In the genomic region with DNA sequence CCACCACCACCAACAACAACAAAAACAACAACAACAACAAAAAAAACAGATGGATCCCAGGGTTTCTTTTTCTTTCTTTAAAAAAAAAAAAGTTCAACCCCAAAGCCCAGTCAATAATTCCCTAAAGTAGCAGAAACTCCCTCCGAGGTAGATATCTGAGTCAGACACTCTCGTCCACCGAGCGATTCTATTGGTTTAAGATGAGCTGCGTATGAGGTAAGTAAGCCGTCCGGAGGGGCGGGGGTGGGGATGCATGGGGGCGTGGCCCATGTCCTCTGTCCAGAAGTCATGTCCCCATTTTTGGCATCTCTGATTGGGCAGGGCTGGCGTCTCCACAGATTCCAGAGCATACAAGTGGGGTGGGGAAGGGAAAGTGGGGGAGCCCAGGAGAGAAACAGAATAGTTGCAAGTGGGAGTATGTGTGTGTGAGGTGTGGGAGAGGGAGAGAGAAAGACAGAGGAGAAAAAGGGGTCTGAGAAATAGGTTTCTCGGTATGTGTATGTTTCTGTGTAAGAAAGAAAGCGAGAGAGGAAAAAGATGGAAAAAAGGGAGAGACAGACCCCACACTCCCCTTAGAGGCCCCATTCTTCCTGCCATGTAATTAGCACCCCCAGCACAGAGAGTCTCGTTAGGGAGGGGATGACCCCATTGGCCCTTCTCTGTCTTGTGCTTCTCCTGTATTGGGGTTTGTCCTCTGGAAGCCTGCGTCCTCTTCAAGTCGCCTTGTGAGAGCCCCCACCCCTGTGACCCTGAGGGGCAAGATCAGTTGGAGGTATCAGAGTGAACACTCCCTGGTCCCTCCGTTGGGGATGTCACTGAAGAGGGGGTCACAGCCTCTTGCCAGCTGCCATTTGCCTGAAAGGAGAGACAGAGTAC, we compare ENCODE assay signal across 8 cellular contexts. TPM values are rescaled to one million over a fixed set of nuclear protein-coding genes. Genes with fewer than 3 reads are reported as not detected.
A peak's percentile ranks its signal among the peaks of the same experiment; 100 is the strongest.
DNase-seq lines count a peak whose midpoint lies in the region; ATAC-seq lines count a peak whose summit lies in the region.
"Not testable (repeated sequence)": the region's sequence is repeated elsewhere in the genome, so short reads cannot be mapped to it uniquely, and the experiment has no call there.

No MANE protein-coding gene starts in this region.

- peak overlapping the region; percentile 83 for H3K27ac Mint-ChIP-seq in activated CD8-positive, alpha-beta T cell treated with anti-CD3 and anti-CD28 coated beads, Interleukin-2, amount 10 ng/mL, durations not matched to agents 7 days and 5 days
- H3K27ac Mint-ChIP-seq in naive B cell, result peak overlapping the region in 5 of 6 donors; percentile 18 to 95 (median 79)

- POLR2A ChIA-PET in activated CD8-positive, alpha-beta T cell treated with anti-CD3 and anti-CD28 coated beads, Interleukin-2, amount 10 ng/mL, durations not matched to agents 7 days and 5 days (lab: Charles Lee), result not testable (repeated sequence)

- H3K27me3 Mint-ChIP-seq in activated CD8-positive, alpha-beta T cell treated with anti-CD3 and anti-CD28 coated beads, Interleukin-2, amount 10 ng/mL, durations not matched to agents 7 days and 5 days (ENCODE audit: low read depth); naive B cell: not testable (repeated sequence)

- intact Hi-C loops in Right ventricle myocardium superior (cut with DNase I), result not testable (repeated sequence)

- not testable (repeated sequence) for ATAC-seq in activated CD8-positive, alpha-beta T cell treated with anti-CD3 and anti-CD28 coated beads, Interleukin-2, amount 10 ng/mL, durations not matched to agents 7 days and 5 days; naive B cell (ENCODE audit: low read depth in 2 of 2)
- peak; percentile 66 for ATAC-seq in Right ventricle myocardium superior (ENCODE audit: poor library complexity)

- not testable (repeated sequence) for H3K4me3 Mint-ChIP-seq in activated CD8-positive, alpha-beta T cell treated with anti-CD3 and anti-CD28 coated beads, Interleukin-2, amount 10 ng/mL, durations not matched to agents 7 days and 5 days
- peak overlapping the region in 6 of 8 donors; percentile 41 to 97 (median 72) for H3K4me3 Mint-ChIP-seq in naive B cell

- CTCF ChIA-PET in activated CD8-positive, alpha-beta T cell treated with anti-CD3 and anti-CD28 coated beads, Interleukin-2, amount 10 ng/mL, durations not matched to agents 7 days and 5 days (lab: Charles Lee), result not testable (repeated sequence)

- not testable (repeated sequence) for H3K9me3 Mint-ChIP-seq in activated CD8-positive, alpha-beta T cell treated with anti-CD3 and anti-CD28 coated beads, Interleukin-2, amount 10 ng/mL, durations not matched to agents 7 days and 5 days (ENCODE audit: insufficient read depth); naive B cell

- peaks cover 66% of the 10 kb centered on the region for H3K36me3 Mint-ChIP-seq in activated CD8-positive, alpha-beta T cell treated with anti-CD3 and anti-CD28 coated beads, Interleukin-2, amount 10 ng/mL, durations not matched to agents 7 days and 5 days (ENCODE audit: low read depth)
- peaks cover 16 to 27% of the 10 kb centered on the region in 2 donors for H3K36me3 Mint-ChIP-seq in naive B cell

- H3K4me1 Mint-ChIP-seq in activated CD8-positive, alpha-beta T cell treated with anti-CD3 and anti-CD28 coated beads, Interleukin-2, amount 10 ng/mL, durations not matched to agents 7 days and 5 days (ENCODE audit: low read depth), result peaks cover 41% of the 10 kb centered on the region
- H3K4me1 Mint-ChIP-seq in naive B cell, result peaks cover 43 to 54% (median 51%) of the 10 kb centered on the region in 3 donors

- peak overlapping the region; percentile 8 for H3K27ac ChIP-seq in caudate nucleus (ENCODE audit: low read depth, low read length)

- DNase-seq in AG08396 (ENCODE audit: low spot score) (peak; percentile 76), HCEC 1CT (peak; percentile 86), RPMI7951 (ENCODE audit: low read depth) (peak; percentile 91), caudate nucleus (lab: John Stamatoyannopoulos, UW) (peak in 14 of 61 donors; percentile 12 to 75 (median 34)), Right ventricle myocardium superior (peak; percentile 89)
- DNase-seq in activated CD8-positive, alpha-beta T cell treated with anti-CD3 and anti-CD28 coated beads, Interleukin-2, amount 10 ng/mL, durations not matched to agents 7 days and 5 days; naive B cell: not testable (repeated sequence)
- DNase-seq in stimulated activated CD4-positive, alpha-beta T cell treated with anti-CD3 and anti-CD28 coated beads, Interleukin-4, amount 100 ng/mL, for 24 hours, result peak; percentile 66

RNA-seq across cellular contexts. Expression of gene AGER, which starts 1.8 kb away (rescaled TPM):
- 0.98 and 1.6 TPM in 2 replicates for total RNA-seq in RPMI7951 (2014; rRNA removed; shearing (Covaris generic))
- total RNA-seq in activated CD8-positive, alpha-beta T cell treated with anti-CD3 and anti-CD28 coated beads, Interleukin-2, amount 10 ng/mL, durations not matched to agents 7 days and 5 days, result 10 to 100 TPM; 27.8 to 29.9 TPM
- 1.6 TPM for total RNA-seq in Right ventricle myocardium superior
- 1 to 10 TPM in 1 of 6 donors, under 1 TPM in 3, not detected in 2; 0.32 to 1.1 (median 0.63) TPM for polyA plus RNA-seq in naive B cell (ENCODE audit: low read depth in 6 of 6)

RNA-seq across cellular contexts. Expression of gene PBX2, which starts 4.1 kb away (rescaled TPM):
- 14.4 and 15.7 TPM in 2 replicates for total RNA-seq in RPMI7951 (2014; rRNA removed; shearing (Covaris generic))
- total RNA-seq in activated CD8-positive, alpha-beta T cell treated with anti-CD3 and anti-CD28 coated beads, Interleukin-2, amount 10 ng/mL, durations not matched to agents 7 days and 5 days, result 10 to 100 TPM; 60.5 to 68.5 TPM
- 39.1 TPM for total RNA-seq in Right ventricle myocardium superior
- 1 to 10 TPM in 5 of 6 donors, under 1 TPM in 1; 0.64 to 4.0 (median 3.1) TPM for polyA plus RNA-seq in naive B cell (ENCODE audit: low read depth in 6 of 6)

RNA-seq across cellular contexts. Expression of gene GPSM3, which starts 6.6 kb away (rescaled TPM):
- 4.1 and 5.8 TPM in 2 replicates for total RNA-seq in RPMI7951 (2014; rRNA removed; shearing (Covaris generic))
- 100 to 1,000 TPM; 216 to 223 TPM for total RNA-seq in activated CD8-positive, alpha-beta T cell treated with anti-CD3 and anti-CD28 coated beads, Interleukin-2, amount 10 ng/mL, durations not matched to agents 7 days and 5 days
- 4.1 TPM for total RNA-seq in Right ventricle myocardium superior
- 100 to 1,000 TPM in 5 of 6 donors, 10 to 100 TPM in 1; 99.0 to 145 (median 125) TPM for polyA plus RNA-seq in naive B cell (ENCODE audit: low read depth in 6 of 6)

RNA-seq across cellular contexts. Expression of gene RNF5, which starts 7.7 kb away (rescaled TPM):
- 106 and 113 TPM in 2 replicates for total RNA-seq in RPMI7951 (2014; rRNA removed; shearing (Covaris generic))
- total RNA-seq in activated CD8-positive, alpha-beta T cell treated with anti-CD3 and anti-CD28 coated beads, Interleukin-2, amount 10 ng/mL, durations not matched to agents 7 days and 5 days, result 10 to 100 TPM; 40.4 to 43.3 TPM
- 94.6 TPM for total RNA-seq in Right ventricle myocardium superior
- 100 to 1,000 TPM in 3 of 6 donors, 10 to 100 TPM in 3; 85.9 to 116 (median 102) TPM for polyA plus RNA-seq in naive B cell (ENCODE audit: low read depth in 6 of 6)

RNA-seq across cellular contexts. Expression of gene AGPAT1, which starts 10.0 kb away (rescaled TPM):
- total RNA-seq in RPMI7951 (2014; rRNA removed; shearing (Covaris generic)), result 59.4 and 82.3 TPM in 2 replicates
- total RNA-seq in activated CD8-positive, alpha-beta T cell treated with anti-CD3 and anti-CD28 coated beads, Interleukin-2, amount 10 ng/mL, durations not matched to agents 7 days and 5 days, result 10 to 100 TPM; 40.4 to 46.6 TPM
- total RNA-seq in Right ventricle myocardium superior, result 44.2 TPM
- polyA plus RNA-seq in naive B cell (ENCODE audit: low read depth in 6 of 6), result 10 to 100 TPM in 5 of 6 donors, 1 to 10 TPM in 1; 9.1 to 20.6 (median 13.1) TPM

Comparison
In these comparisons a context has a peak if more than half of its experiments do, and no peak if none do; other contexts are left out.
1. RNA of gene AGER, which starts 1.8 kb away (total RNA-seq): 27.8 to 29.9 TPM in activated CD8-positive, alpha-beta T cell treated with anti-CD3 and anti-CD28 coated beads, Interleukin-2, amount 10 ng/mL, durations not matched to agents 7 days and 5 days; 1.6 TPM in Right ventricle myocardium superior (single experiment) and 0.98 to 1.6 TPM in RPMI7951; every median in the first group is over 10 times any median in the second.
2. RNA of gene GPSM3, which starts 6.6 kb away (total RNA-seq): 216 to 223 TPM in activated CD8-positive, alpha-beta T cell treated with anti-CD3 and anti-CD28 coated beads, Interleukin-2, amount 10 ng/mL, durations not matched to agents 7 days and 5 days; 4.1 to 5.8 TPM in RPMI7951 and 4.1 TPM in Right ventricle myocardium superior (single experiment); every median in the first group is over 10 times any median in the second.